Comparison of ENCODE assay signal across 8 cellular contexts in the genomic region with DNA sequence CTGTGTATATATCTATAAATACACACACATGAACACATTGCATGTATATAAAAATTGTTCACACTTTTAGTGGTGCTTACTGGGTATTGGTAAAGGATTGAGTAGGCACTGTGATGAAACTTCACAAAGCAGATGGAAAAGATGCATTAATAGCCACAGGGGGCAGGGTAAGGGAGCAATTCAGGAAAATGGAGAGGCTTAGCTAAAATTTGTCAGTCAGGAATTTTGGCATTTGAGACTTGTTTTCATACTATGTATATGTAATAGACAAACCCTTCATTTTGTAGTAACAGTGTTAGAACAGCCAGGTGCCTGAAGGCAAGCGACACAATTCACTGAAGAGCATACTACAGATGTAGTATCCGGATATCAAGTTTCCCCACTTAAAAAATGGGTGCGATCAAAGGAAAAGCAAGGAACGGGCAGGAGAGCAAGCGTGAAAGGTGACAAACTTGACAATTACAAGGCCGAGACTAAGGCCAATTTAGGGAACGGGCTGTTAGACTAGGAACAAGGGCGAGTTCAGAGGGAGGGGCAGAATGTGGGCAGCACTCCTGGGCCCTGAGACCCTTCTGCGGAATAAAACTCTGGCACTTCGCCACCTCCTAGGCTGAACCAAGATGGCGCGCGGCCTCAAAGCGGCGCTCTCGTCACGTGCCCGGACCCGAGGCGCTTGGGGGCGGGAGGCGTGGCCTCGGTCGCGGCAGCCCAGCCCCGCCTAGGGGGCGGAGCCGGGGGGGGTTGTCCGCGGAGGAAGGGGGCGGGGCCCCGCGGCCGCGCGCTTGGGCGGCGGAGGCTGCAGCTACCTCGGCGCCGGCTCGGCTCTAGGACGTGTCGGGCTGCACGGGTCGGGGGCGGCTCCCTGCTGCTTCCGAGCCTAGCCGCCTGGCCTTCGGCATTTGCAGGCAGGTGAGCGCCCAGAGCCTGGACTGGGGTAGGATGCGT. TPM values are rescaled to one million over a fixed set of nuclear protein-coding genes. Genes with fewer than 3 reads are reported as not detected.
DNase-seq lines count a peak whose midpoint lies in the region; ATAC-seq, FAIRE-seq and TF ChIP-seq lines count a peak whose summit lies in the region.

A gene (plus strand): TSS at position 771 of the 945 bp plus-strand sequence. CDS start 12,518 bp downstream, outside the sequence.

- H3K4me3 ChIP-seq in HepG2 (replicated peaks in 1 of 3; ENCODE audit: insufficient read depth in 1 of 3, low read depth in 2 of 3, low read length in 3 of 3): peak within 1 kb of the TSS; percentile 50 to 78 (median 69); a peak in 5 of 6 replicates

- no peak; the same call in 1 of the 2 replicates for TF ChIP-seq RAD21 in HepG2 (CRISPR knock-in tag; IDR thresholded peaks at IDR 0.05)

- peak; percentile 88 for DNase-seq in ACHN
- peak; percentile 98 for DNase-seq in NCI-H510A treated with DMSO at 0.1 percent for 48 hours (lab: John Stamatoyannopoulos, UW)
- peak; percentile 68 to 73 for DNase-seq in activated CD4-positive, alpha-beta T cell treated with anti-CD3 and anti-CD28 coated beads, Interleukin-2, amount 50 U/mL, for 24 hours (ENCODE audit: low read depth in 1 of 2, low spot score in 1 of 2)
- no peak for DNase-seq in HepG2 (ENCODE audit: low spot score)
- peak; percentile 84 to 90 for DNase-seq in stimulated activated CD4-positive, alpha-beta T cell treated with anti-CD3 and anti-CD28 coated beads, Interleukin-2, amount 100 ng/mL, for 24 hours

- H4K20me1 ChIP-seq in HepG2 (ENCODE audit: insufficient read depth, low read length): no peaks in the 10 kb centered on the region

- intact Hi-C loops in dendritic cell treated with granulocyte-macrophage colony-stimulating factor and Interleukin-4, amounts not matched to agents 40 ng/mL and 50 ng/mL, for 4 days (cut with micrococcal nuclease): no loop called here
- intact Hi-C loops in HepG2 (cut with micrococcal nuclease; ENCODE audit: unreplicated experiment): no loop called here

- peak; percentile 11; the same call in 1 of the 2 replicates for TF ChIP-seq CTCF in HepG2 (CRISPR knock-in tag; IDR thresholded peaks at IDR 0.05)

- peak in 1 of 2 experiments; percentile 64; a peak in 3 of 4 replicates for TF ChIP-seq POLR2A in HepG2 (IDR thresholded peaks at IDR 0.05; ENCODE audit: insufficient read depth in 1 of 2, low read depth in 2 of 2, low read length in 2 of 2)

- peaks cover under 1 to 27% of the 10 kb centered on the region in 2 experiments; a peak in 4 of 5 replicates for H3K36me3 ChIP-seq in HepG2 (replicated peaks in 1 of 2; ENCODE audit: control insufficient read depth in 1 of 2, insufficient read depth in 2 of 2, low read length in 2 of 2)

- peaks cover 5 to 14% of the 10 kb centered on the region in 2 experiments; a peak in 4 of 5 replicates for H3K27me3 ChIP-seq in HepG2 (ENCODE audit: control insufficient read depth in 1 of 2, insufficient read depth in 2 of 2, low read length in 2 of 2)

- H3K36me3 Mint-ChIP-seq in dendritic cell treated with granulocyte-macrophage colony-stimulating factor and Interleukin-4, amounts not matched to agents 40 ng/mL and 50 ng/mL, for 4 days (ENCODE audit: low read depth): peaks cover 48% of the 10 kb centered on the region

- peak within 1 kb of the TSS; percentile 55 for H3K9ac ChIP-seq in HepG2 (ENCODE audit: insufficient read depth, low read depth, low read length)

- TF ChIP-seq EP300 in HepG2 (IDR thresholded peaks at IDR 0.05; ENCODE audit: low read depth in 2 of 2, low read length in 2 of 2): no peak
- no peak for TF ChIP-seq EP300 in HepG2 (CRISPR knock-in tag; IDR thresholded peaks at IDR 0.05; ENCODE audit: borderline replicate concordance)

- H3K9me3 Mint-ChIP-seq in dendritic cell treated with granulocyte-macrophage colony-stimulating factor and Interleukin-4, amounts not matched to agents 40 ng/mL and 50 ng/mL, for 4 days: peaks cover 10% of the 10 kb centered on the region

- H3K4me3 Mint-ChIP-seq in dendritic cell treated with granulocyte-macrophage colony-stimulating factor and Interleukin-4, amounts not matched to agents 40 ng/mL and 50 ng/mL, for 4 days: peak within 1 kb of the TSS; percentile 66

- ATAC-seq in GM19035 (IDR thresholded peaks at IDR 0.05; ENCODE audit: unreplicated experiment) (peak; percentile 80), HG03432 (IDR thresholded peaks at IDR 0.05; ENCODE audit: unreplicated experiment) (peak; percentile 87), HepG2 (peak; percentile 76)

- H3K79me2 ChIP-seq in HepG2 (ENCODE audit: insufficient read depth, low read length): no peaks in the 10 kb centered on the region

- POLR2A ChIA-PET in HepG2 (lab: Yijun Ruan, JAX): interaction anchor here (3.0 kb wide), 1 partner anchor 19 kb away, joined by 10 read pairs; a partner anchor contains a TSS

- WGBS in HepG2 (ENCODE audit: low lambda C conversion rate): 98% methylated on average over 10 of the region's 52 CpGs

- CTCF ChIA-PET in HepG2 (lab: Yijun Ruan, JAX; ENCODE audit: low intra/inter-chr PET ratio, low total read pairs): no interaction called here

- H3K4me1 Mint-ChIP-seq in dendritic cell treated with granulocyte-macrophage colony-stimulating factor and Interleukin-4, amounts not matched to agents 40 ng/mL and 50 ng/mL, for 4 days (ENCODE audit: low read depth): peaks cover 19% of the 10 kb centered on the region

- no peak within 1 kb of the TSS for H2AFZ ChIP-seq in HepG2 (ENCODE audit: low read length)

- H3K27ac ChIP-seq in HepG2 (ENCODE audit: extremely low read length, insufficient read depth, low read length): no peak within 1 kb of the TSS

- in situ Hi-C loops in ACHN (cut with HindIII; ENCODE audit: low pct_ligation_motif_present, low pct_unique_long_range_greater_than_20kb, low sequenced_read_pairs) (loop anchor here (25.0 kb wide), 1 partner anchor 186 kb away; no protein-coding TSS in a partner anchor), HepG2 (cut with HindIII; ENCODE audit: extremely low pct_ligation_motif_present, low pct_unique_long_range_greater_than_20kb) (no loop called here)

- peak within 1 kb of the TSS; percentile 16 for H3K27ac Mint-ChIP-seq in dendritic cell treated with granulocyte-macrophage colony-stimulating factor and Interleukin-4, amounts not matched to agents 40 ng/mL and 50 ng/mL, for 4 days

- H3K27me3 Mint-ChIP-seq in dendritic cell treated with granulocyte-macrophage colony-stimulating factor and Interleukin-4, amounts not matched to agents 40 ng/mL and 50 ng/mL, for 4 days: peaks cover 28% of the 10 kb centered on the region

- peaks cover 26% of the 10 kb centered on the region for H3K4me1 ChIP-seq in HepG2 (ENCODE audit: insufficient read depth, low read length)

- BruUV-seq in HepG2 (replicated peaks; lab: Mats Ljungman, UMichigan): no TSS peak

- peak within 1 kb of the TSS; percentile 89 for H3K4me2 ChIP-seq in HepG2 (ENCODE audit: low read depth, low read length)

- H3K9me3 ChIP-seq in HepG2 (ENCODE audit: low read length): no peaks in the 10 kb centered on the region

- no peak for FAIRE-seq in HepG2 (lab: Jason Lieb, UNC)

TF ChIP-seq in HepG2, 621 proteins besides CTCF, POLR2A, EP300 and RAD21 (continues in another document):
- TF ChIP-seq NFIC (IDR thresholded peaks at IDR 0.05; ENCODE audit: low read length) (no peak), SUZ12 (IDR thresholded peaks at IDR 0.05; ENCODE audit: low read depth, low read length) (no peak)
- TF ChIP-seq, protein P1, sequence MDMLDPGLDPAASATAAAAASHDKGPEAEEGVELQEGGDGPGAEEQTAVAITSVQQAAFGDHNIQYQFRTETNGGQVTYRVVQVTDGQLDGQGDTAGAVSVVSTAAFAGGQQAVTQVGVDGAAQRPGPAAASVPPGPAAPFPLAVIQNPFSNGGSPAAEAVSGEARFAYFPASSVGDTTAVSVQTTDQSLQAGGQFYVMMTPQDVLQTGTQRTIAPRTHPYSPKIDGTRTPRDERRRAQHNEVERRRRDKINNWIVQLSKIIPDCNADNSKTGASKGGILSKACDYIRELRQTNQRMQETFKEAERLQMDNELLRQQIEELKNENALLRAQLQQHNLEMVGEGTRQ (IDR thresholded peaks at IDR 0.05; ENCODE audit: low read depth, low read length): no peak
- TF ChIP-seq, protein P1 (CRISPR knock-in tag; IDR thresholded peaks at IDR 0.05; ENCODE audit: borderline replicate concordance): peak; percentile 58; the same call in 1 of the 2 replicates

RNA-seq across cellular contexts. Expression of the gene that starts here (rescaled TPM):
- not detected in 2 replicates for total RNA-seq in HepG2 (2016; rRNA removed; fragmentation: Illumina TruSeq; extraction: Trizol)
- total RNA-seq in HepG2 (2016; cell fraction: cytosol; rRNA removed; fragmentation: Illumina TruSeq; extraction: Trizol; ENCODE audit: low read depth): not detected in 2 replicates
- total RNA-seq in HepG2 (2016; cell fraction: insoluble cytoplasmic fraction; rRNA removed; fragmentation: Illumina TruSeq; extraction: Trizol): 0.15 TPM in 1 of 2 replicates, not detected in the other
- total RNA-seq in HepG2 (2016; cell fraction: membrane; rRNA removed; fragmentation: Illumina TruSeq; extraction: Trizol): not detected in 2 replicates
- total RNA-seq in HepG2 (2016; cell fraction: nucleus; rRNA removed; fragmentation: Illumina TruSeq; extraction: Trizol): 0.12 TPM in 1 of 2 replicates, not detected in the other
- 5.4 and 6.4 TPM in 2 replicates for polyA plus RNA-seq in HepG2 (2011; rRNA removed)
- 0.67 and 1.6 TPM in 2 replicates for polyA plus RNA-seq in HepG2 (2011; cell fraction: cytosol; rRNA removed)
- 76.9 and 115 TPM in 2 replicates for polyA plus RNA-seq in HepG2 (2011; cell fraction: nucleus; rRNA removed)
- 3.1 and 4.4 TPM in 2 replicates for polyA plus RNA-seq in HepG2 (2012)
- polyA plus RNA-seq in HepG2 (2016; cell fraction: cytosol; fragmentation: Illumina TruSeq; extraction: Trizol; ENCODE audit: low read depth): not detected in 2 replicates
- polyA plus RNA-seq in HepG2 (2016; cell fraction: insoluble cytoplasmic fraction; fragmentation: Illumina TruSeq; extraction: Trizol; ENCODE audit: low read depth): not detected in 2 replicates
- polyA plus RNA-seq in HepG2 (2016; cell fraction: membrane; fragmentation: Illumina TruSeq; extraction: Trizol; ENCODE audit: low read depth): not detected in 2 replicates
- 0.07 and 0.44 TPM in 2 replicates for polyA plus RNA-seq in HepG2 (2016; cell fraction: nucleus; fragmentation: Illumina TruSeq; extraction: Trizol; ENCODE audit: insufficient read depth, low read depth)
- 0.72 and 10.8 TPM in 2 replicates for polyA minus RNA-seq in HepG2 (2011; rRNA and poly(A)+ RNA removed; ENCODE audit: low replicate concordance)
- polyA minus RNA-seq in HepG2 (2011; cell fraction: cytosol; rRNA and poly(A)+ RNA removed): 0.49 and 0.62 TPM in 2 replicates
- polyA minus RNA-seq in HepG2 (2011; cell fraction: nucleus; rRNA and poly(A)+ RNA removed): 19.8 and 25.9 TPM in 2 replicates
